Comparison of ENCODE assay signal across 17 cellular contexts in the genomic region with DNA sequence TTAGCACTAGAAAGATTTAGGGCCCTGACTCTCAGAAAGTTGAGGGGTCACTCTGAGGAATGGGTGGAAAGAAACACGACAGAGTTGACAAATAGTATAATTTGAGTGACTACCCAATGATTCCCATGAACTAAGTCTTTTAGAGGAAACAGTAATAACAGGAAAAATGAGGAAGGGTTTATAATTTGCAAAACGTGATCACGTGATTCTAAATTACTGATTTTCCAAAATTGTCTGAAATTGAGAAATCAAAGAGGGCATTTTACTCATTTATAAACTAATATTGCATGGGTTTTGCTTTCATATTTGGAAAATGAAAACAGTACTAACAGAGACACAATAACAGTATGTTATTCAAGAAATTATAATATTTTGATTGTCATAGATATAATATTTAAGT.
DNase-seq lines count a peak whose midpoint lies in the region; ATAC-seq and TF ChIP-seq lines count a peak whose summit lies in the region.
"Had no signal": no experiment of that assay in that cellular context is flagged by ENCODE, and none has a peak within 500 bp of the region (broad histone marks: within the 10 kb centered on the region; RNA-seq: fewer than 3 reads in every experiment).

No MANE protein-coding gene starts in this region.

- H3K36me3 Mint-ChIP-seq in endodermal cell (ENCODE audit: low read depth): no peaks in the 10 kb centered on the region
- H3K36me3 Mint-ChIP-seq: CD14-positive monocyte; CD8-positive, alpha-beta memory T cell had no signal

- no peak overlapping the region for H3K9ac ChIP-seq in endodermal cell (ENCODE audit: extremely low read depth, low read length, poor library complexity, severe bottlenecking)
- H3K9ac ChIP-seq in GM23248: no peak overlapping the region
- H3K9ac ChIP-seq: BLaER1 treated with 17β-estradiol and CSF1 and Interleukin-3, amounts not matched to agents 10 nM and 100 nM had no signal

- H3F3A ChIP-seq in GM23248 (ENCODE audit: insufficient read depth): no peaks in the 10 kb centered on the region

- DNase-seq in endodermal cell: no peak
- no peak for DNase-seq in GM23248
- no peak for DNase-seq in SK-N-DZ (ENCODE audit: low spot score)
- DNase-seq: BE2C; CD4-positive, alpha-beta T cell; CD8-positive, alpha-beta memory T cell; DMS53; DMS79 treated with DMSO at 0.1 percent for 48 hours; GF-D8; H9 had no signal

- H3K27ac Mint-ChIP-seq in endodermal cell: peak overlapping the region; percentile 23
- H3K27ac Mint-ChIP-seq: CD14-positive monocyte; CD4-positive, alpha-beta T cell; GM23338; H9 had no signal

- H2AFZ ChIP-seq in GM23248: no peak overlapping the region

- H3K27me3 Mint-ChIP-seq in endodermal cell (ENCODE audit: insufficient read depth): no peaks in the 10 kb centered on the region
- H3K27me3 Mint-ChIP-seq: CD4-positive, alpha-beta T cell had no signal

- H3K36me3 ChIP-seq in endodermal cell (ENCODE audit: control insufficient read depth, insufficient read depth, low read length) (no peaks in the 10 kb centered on the region), GM23248 (ENCODE audit: low read depth) (no peaks in the 10 kb centered on the region)
- H3K36me3 ChIP-seq: BE2C; BLaER1 treated with 17β-estradiol and CSF1 and Interleukin-3, amounts not matched to agents 10 nM and 100 nM had no signal

- peak overlapping the region; percentile 44 for H3K27ac ChIP-seq in 22Rv1
- H3K27ac ChIP-seq in VCaP: peak overlapping the region; percentile 14; the same call in 1 of the 2 replicates
- no peak overlapping the region for H3K27ac ChIP-seq in endodermal cell (ENCODE audit: low read depth, low read length)
- H3K27ac ChIP-seq in GM23248: no peak overlapping the region
- H3K27ac ChIP-seq: BLaER1 treated with 17β-estradiol and CSF1 and Interleukin-3, amounts not matched to agents 10 nM and 100 nM had no signal

- H3K4me1 Mint-ChIP-seq in endodermal cell: peaks cover 1% of the 10 kb centered on the region
- H3K4me1 Mint-ChIP-seq: CD14-positive monocyte; CD8-positive, alpha-beta memory T cell; GM23338; H9 had no signal

- H3K9me2 ChIP-seq in GM23248 (ENCODE audit: insufficient read depth): no peaks in the 10 kb centered on the region

- TF ChIP-seq CTCF in 22Rv1 (IDR thresholded peaks at IDR 0.05): no peak
- TF ChIP-seq CTCF in VCaP (conservative IDR thresholded peaks at IDR 0.05): no peak
- no peak for TF ChIP-seq CTCF in endodermal cell (conservative IDR thresholded peaks at IDR 0.05)

- H3K4me3 ChIP-seq in endodermal cell (ENCODE audit: low read length): no peak overlapping the region
- no peak overlapping the region for H3K4me3 ChIP-seq in GM23248
- H3K4me3 ChIP-seq: BLaER1 treated with 17β-estradiol and CSF1 and Interleukin-3, amounts not matched to agents 10 nM and 100 nM; GM23338 had no signal

- H3K4me2 ChIP-seq in GM23248 (ENCODE audit: unreplicated experiment): no peak overlapping the region
- H3K4me2 ChIP-seq: BLaER1 treated with 17β-estradiol and CSF1 and Interleukin-3, amounts not matched to agents 10 nM and 100 nM; GM23338 had no signal

- no peaks in the 10 kb centered on the region for H4K20me1 ChIP-seq in GM23248 (ENCODE audit: insufficient read depth)
- H4K20me1 ChIP-seq: BLaER1 treated with 17β-estradiol and CSF1 and Interleukin-3, amounts not matched to agents 10 nM and 100 nM had no signal

- no peaks in the 10 kb centered on the region for H3K79me2 ChIP-seq in GM23248 (ENCODE audit: insufficient read depth)

- WGBS in endodermal cell (ENCODE audit: insufficient coverage in 1 of 2, insufficient read length in 1 of 2), 2 experiments: 90 to 94% methylated on average over 1 to 3 of the region's 3 CpGs
- 2 to 3% methylated on average over 3 of the region's 3 CpGs for WGBS in GM23248 (ENCODE audit: low coverage in 1 of 2, low lambda C conversion rate in 2 of 2, missing lambda C conversion rate in 2 of 2), 2 experiments

- in situ Hi-C loops in GM23248 (cut with MboI): no loop called here

- no peak for ATAC-seq in GM18519 (IDR thresholded peaks at IDR 0.05; ENCODE audit: low FRiP score, unreplicated experiment)
- ATAC-seq: GM23338, HCT116 had no signal

- H3K27me3 ChIP-seq in endodermal cell (ENCODE audit: control insufficient read depth, insufficient read depth, low read length, poor library complexity, severe bottlenecking) (no peaks in the 10 kb centered on the region), GM23248 (replicated peaks; ENCODE audit: insufficient read depth) (no peaks in the 10 kb centered on the region)
- H3K27me3 ChIP-seq: BE2C; BLaER1 treated with 17β-estradiol and CSF1 and Interleukin-3, amounts not matched to agents 10 nM and 100 nM had no signal

- H3K4me3 Mint-ChIP-seq in endodermal cell: no peak overlapping the region
- H3K4me3 Mint-ChIP-seq: CD14-positive monocyte; CD4-positive, alpha-beta T cell; CD8-positive, alpha-beta memory T cell; GM23338; H9 had no signal

- H3K4me1 ChIP-seq in endodermal cell (ENCODE audit: control insufficient read depth, insufficient read depth, low read length): no peaks in the 10 kb centered on the region
- no peaks in the 10 kb centered on the region for H3K4me1 ChIP-seq in GM23248 (ENCODE audit: insufficient read depth)
- H3K4me1 ChIP-seq: BLaER1 treated with 17β-estradiol and CSF1 and Interleukin-3, amounts not matched to agents 10 nM and 100 nM had no signal

- H3K9me3 ChIP-seq in endodermal cell (ENCODE audit: control insufficient read depth, low read length) (no peaks in the 10 kb centered on the region), GM23248 (ENCODE audit: low read depth) (no peaks in the 10 kb centered on the region)
- H3K9me3 ChIP-seq: BE2C; BLaER1 treated with 17β-estradiol and CSF1 and Interleukin-3, amounts not matched to agents 10 nM and 100 nM had no signal

- H3K9me3 Mint-ChIP-seq in endodermal cell: no peaks in the 10 kb centered on the region
- H3K9me3 Mint-ChIP-seq: GM23338, H9 had no signal

Comparison
In these comparisons a context has a peak if more than half of its experiments do, and no peak if none do; other contexts are left out.
1. H3K27ac ChIP-seq: peak in 22Rv1 (single experiment) and VCaP (single experiment); none in endodermal cell (single experiment) and GM23248 (single experiment).